8 cellular contexts compared by ENCODE assay signal in the genomic region with DNA sequence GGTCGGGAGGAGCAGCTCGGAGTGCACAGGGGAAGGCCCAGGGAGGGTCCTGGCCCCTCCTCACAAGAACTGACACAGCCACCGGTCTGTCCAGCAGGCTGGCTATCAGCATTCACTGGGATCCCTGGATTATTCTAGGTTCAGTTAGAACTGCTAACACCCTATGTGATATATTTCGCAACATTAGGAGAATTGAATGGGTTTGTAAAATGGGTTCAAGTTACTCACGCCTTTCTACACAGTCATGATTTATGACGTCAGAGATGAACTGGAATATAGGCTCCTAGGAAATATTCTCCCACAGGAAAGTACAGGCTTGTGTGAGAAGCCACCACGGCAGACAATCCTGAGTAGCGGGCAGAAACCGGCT. TPM values are rescaled to one million over a fixed set of nuclear protein-coding genes. Genes with fewer than 3 reads are reported as not detected.
DNase-seq lines count a peak whose midpoint lies in the region; ATAC-seq and TF ChIP-seq lines count a peak whose summit lies in the region.

No MANE protein-coding gene starts in this region.

- H3K36me3 Mint-ChIP-seq in IgD-negative memory B cell (peaks cover 1% of the 10 kb centered on the region), MCF 10A (ENCODE audit: insufficient read depth, unreplicated experiment) (no peaks in the 10 kb centered on the region), naive B cell (no peaks in the 10 kb centered on the region)

- H3K27me3 Mint-ChIP-seq in IgD-negative memory B cell = peaks cover 24% of the 10 kb centered on the region
- peaks cover 33% of the 10 kb centered on the region for H3K27me3 Mint-ChIP-seq in MCF 10A (ENCODE audit: insufficient read depth, unreplicated experiment)
- peaks cover 57 to 80% (median 72%) of the 10 kb centered on the region in 3 donors for H3K27me3 Mint-ChIP-seq in naive B cell

- H3K4me3 ChIP-seq in BLaER1 = peak overlapping the region; percentile 71; the same call in 1 of the 2 replicates

- peak overlapping the region; percentile 97 for H3K4me2 ChIP-seq in BLaER1

- H3K27ac Mint-ChIP-seq in IgD-negative memory B cell = peak overlapping the region in 2 of 3 donors; percentile 28 to 33
- no peak overlapping the region for H3K27ac Mint-ChIP-seq in MCF 10A (ENCODE audit: low read depth, unreplicated experiment)
- H3K27ac Mint-ChIP-seq in naive B cell = no peak overlapping the region

- peak overlapping the region; percentile 35 to 94 (median 81) for H3K4me3 Mint-ChIP-seq in IgD-negative memory B cell
- H3K4me3 Mint-ChIP-seq in MCF 10A (ENCODE audit: unreplicated experiment) = peak overlapping the region; percentile 76
- peak overlapping the region; percentile 48 to 93 (median 80) for H3K4me3 Mint-ChIP-seq in naive B cell

- H3K27ac ChIP-seq in BLaER1 = no peak overlapping the region

- no peaks in the 10 kb centered on the region for H3K36me3 ChIP-seq in BLaER1

- no TSS peak for BruUV-seq in MCF 10A (replicated peaks; lab: Mats Ljungman, UMichigan)

- peaks cover 34% of the 10 kb centered on the region for H3K4me1 ChIP-seq in BLaER1

- H3K9ac ChIP-seq in BLaER1 = peak overlapping the region; percentile 77; the same call in 1 of the 2 replicates

- no peak for TF ChIP-seq CTCF in MCF 10A (IDR thresholded peaks at IDR 0.05; ENCODE audit: unreplicated experiment)

- peaks cover 11% of the 10 kb centered on the region for H4K20me1 ChIP-seq in BLaER1

- peaks cover 28% of the 10 kb centered on the region for H3K27me3 ChIP-seq in BLaER1

- intact Hi-C loops in MCF 10A (cut with micrococcal nuclease) = no loop called here

- POLR2A ChIA-PET in MCF 10A (lab: Yijun Ruan, JAX) = interaction anchor here (0.5 to 1.6 kb wide), 4 partner anchors 13 to 119 kb away, joined by 3 to 5 read pairs (median 4); partner anchors contain the start of gene DAG1

- peaks cover 0 to 7% (median 2%) of the 10 kb centered on the region in 3 donors for H3K4me1 Mint-ChIP-seq in IgD-negative memory B cell
- H3K4me1 Mint-ChIP-seq in MCF 10A (ENCODE audit: insufficient read depth, unreplicated experiment) = peaks cover 4% of the 10 kb centered on the region
- H3K4me1 Mint-ChIP-seq in naive B cell = peaks cover 6 to 12% (median 9%) of the 10 kb centered on the region in 3 donors

- no peak for ATAC-seq in naive B cell (ENCODE audit: low read depth in 2 of 2)
- no peak for ATAC-seq in GM19328 (IDR thresholded peaks at IDR 0.05; ENCODE audit: unreplicated experiment)

- peak; percentile 28 for DNase-seq in MCF 10A (ENCODE audit: unreplicated experiment)
- no peak for DNase-seq in naive B cell
- no peak for DNase-seq in hippocampal formation (lab: John Stamatoyannopoulos, UW)
- DNase-seq in NCI-H187 treated with DMSO at 0.1 percent for 48 hours (lab: John Stamatoyannopoulos, UW) = no peak
- DNase-seq in T1000 (lab: John Stamatoyannopoulos, UW) = no peak

- H3K9me3 ChIP-seq in BLaER1 = no peaks in the 10 kb centered on the region

- H3K9me3 Mint-ChIP-seq in IgD-negative memory B cell (peaks cover 0 to 2% (median 0%) of the 10 kb centered on the region in 3 donors), MCF 10A (ENCODE audit: unreplicated experiment) (no peaks in the 10 kb centered on the region), naive B cell (peaks cover 0 to 2% (median 0%) of the 10 kb centered on the region in 7 donors)

- CTCF ChIA-PET in MCF 10A (lab: Yijun Ruan, JAX) = interaction anchor here (0.8 to 3.0 kb wide), 2 partner anchors 13 to 118 kb away, joined by 5 to 22 read pairs; no protein-coding TSS in a partner anchor

RNA-seq across cellular contexts. Expression of gene BSN, which starts 1.0 kb away (rescaled TPM):
- polyA plus RNA-seq in IgD-negative memory B cell = 0.05 TPM
- total RNA-seq in MCF 10A (2022) = 0.10 and 0.37 TPM in 2 replicates
- not detected for polyA plus RNA-seq in naive B cell (ENCODE audit: low read depth in 6 of 6)

Comparison
In these comparisons a context has a peak if more than half of its experiments do, and no peak if none do; other contexts are left out.
1. H3K27ac Mint-ChIP-seq: peak in IgD-negative memory B cell (2 of 3); none in MCF 10A (single experiment) and naive B cell (0 of 6).
2. Peak in every context shown above with its lines, with median percentiles within 50 percentile points of each other: H3K4me3 Mint-ChIP-seq.